16 cellular contexts compared by ENCODE assay signal in the genomic region with DNA sequence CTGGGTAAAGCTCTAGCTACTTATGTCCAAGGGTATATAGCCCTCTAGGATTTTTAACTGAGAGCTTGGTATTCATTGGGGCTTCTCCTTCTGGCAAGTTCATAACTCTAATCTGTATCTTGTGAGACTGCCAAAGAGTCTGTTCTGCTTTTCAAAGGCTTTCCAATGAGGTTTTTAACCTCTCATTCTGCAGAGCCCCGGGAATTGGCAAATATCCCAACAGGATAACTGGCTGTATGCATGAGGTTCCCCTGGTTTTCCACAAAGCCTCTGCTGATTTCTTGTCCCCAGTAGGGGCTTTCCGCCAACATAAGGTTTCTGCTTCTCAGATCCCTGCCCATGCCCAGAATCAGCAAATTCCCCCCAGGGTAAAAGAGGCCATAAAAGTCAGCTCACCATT. TPM values are rescaled to one million over a fixed set of nuclear protein-coding genes. Genes with fewer than 3 reads are reported as not detected.
A peak's percentile ranks its signal among the peaks of the same experiment; 100 is the strongest.
DNase-seq lines count a peak whose midpoint lies in the region; TF ChIP-seq lines count a peak whose summit lies in the region.
"Had no signal": no experiment of that assay in that cellular context is flagged by ENCODE, and none has a peak within 500 bp of the region (broad histone marks: within the 10 kb centered on the region; RNA-seq: fewer than 3 reads in every experiment).

No MANE protein-coding gene starts in this region.

- TF ChIP-seq CTCF in BE2C (IDR thresholded peaks at IDR 0.05; ENCODE audit: low read depth, low read length) (no peak), fibroblast of pulmonary artery (IDR thresholded peaks at IDR 0.05; ENCODE audit: low read length, missing control alignments) (no peak), retinal pigment epithelial cell (conservative IDR thresholded peaks at IDR 0.05; ENCODE audit: low read depth, low read length) (no peak)

- H3K36me3 ChIP-seq in BE2C = no peaks in the 10 kb centered on the region
- H3K36me3 ChIP-seq: SJCRH30 had no signal

- no peaks in the 10 kb centered on the region for H3K9me3 ChIP-seq in BE2C

- no peak overlapping the region for H3K4me3 ChIP-seq in BE2C (ENCODE audit: low read depth, low read length)
- H3K4me3 ChIP-seq in fibroblast of pulmonary artery (replicated peaks; ENCODE audit: low read depth, low read length) = no peak overlapping the region
- H3K4me3 ChIP-seq in retinal pigment epithelial cell (ENCODE audit: low read length) = no peak overlapping the region
- H3K4me3 ChIP-seq: K562, SJCRH30 had no signal

- H3K4me1 ChIP-seq in BE2C = no peaks in the 10 kb centered on the region
- H3K4me1 ChIP-seq: SJCRH30 had no signal

- DNase-seq in BE2C (peak; percentile 68), NCI-H446 treated with DMSO at 0.1 percent for 48 hours (lab: John Stamatoyannopoulos, UW) (peak; percentile 88), fibroblast of pulmonary artery (ENCODE audit: low read depth) (peak; percentile 15), retinal pigment epithelial cell (ENCODE audit: low read depth) (peak; percentile 55), GM19238 (ENCODE audit: insufficient read length, low spot score) (no peak), NOMO-1 treated with DMSO at 0.1 percent for 48 hours (lab: John Stamatoyannopoulos, UW; ENCODE audit: unreplicated experiment) (no peak)
- no peak for DNase-seq in activated CD4-positive, alpha-beta T cell treated with anti-CD3 and anti-CD28 coated beads, Interleukin-2, amount 50 U/mL, for 1 hour
- DNase-seq: Calu3; CD4-positive, alpha-beta T cell; NCI-H1105 treated with DMSO at 0.1 percent for 48 hours; NCI-H1694; NCI-H2081 treated with DMSO at 0.1 percent for 48 hours; NCI-H524; NCI-H82; SJCRH30 had no signal

- no peaks in the 10 kb centered on the region for H3K27me3 ChIP-seq in BE2C
- H3K27me3 ChIP-seq: SJCRH30 had no signal

RNA-seq across cellular contexts. Expression of gene RPL5, which starts 40.9 kb away (rescaled TPM):
- 400 TPM for polyA plus RNA-seq in BE2C (2012; ENCODE audit: insufficient read depth, insufficient read length, low read depth)

Comparison
In these comparisons a context has a peak if more than half of its experiments do, and no peak if none do; other contexts are left out.
1. DNase-seq: peak in BE2C (single experiment), NCI-H446 treated with DMSO at 0.1 percent for 48 hours (single experiment), fibroblast of pulmonary artery (single experiment) and retinal pigment epithelial cell (single experiment); none in GM19238 (single experiment), NOMO-1 treated with DMSO at 0.1 percent for 48 hours (single experiment) and activated CD4-positive, alpha-beta T cell treated with anti-CD3 and anti-CD28 coated beads, Interleukin-2, amount 50 U/mL, for 1 hour (single experiment).